Comparison of ENCODE assay signal across 10 cellular contexts in the genomic region with DNA sequence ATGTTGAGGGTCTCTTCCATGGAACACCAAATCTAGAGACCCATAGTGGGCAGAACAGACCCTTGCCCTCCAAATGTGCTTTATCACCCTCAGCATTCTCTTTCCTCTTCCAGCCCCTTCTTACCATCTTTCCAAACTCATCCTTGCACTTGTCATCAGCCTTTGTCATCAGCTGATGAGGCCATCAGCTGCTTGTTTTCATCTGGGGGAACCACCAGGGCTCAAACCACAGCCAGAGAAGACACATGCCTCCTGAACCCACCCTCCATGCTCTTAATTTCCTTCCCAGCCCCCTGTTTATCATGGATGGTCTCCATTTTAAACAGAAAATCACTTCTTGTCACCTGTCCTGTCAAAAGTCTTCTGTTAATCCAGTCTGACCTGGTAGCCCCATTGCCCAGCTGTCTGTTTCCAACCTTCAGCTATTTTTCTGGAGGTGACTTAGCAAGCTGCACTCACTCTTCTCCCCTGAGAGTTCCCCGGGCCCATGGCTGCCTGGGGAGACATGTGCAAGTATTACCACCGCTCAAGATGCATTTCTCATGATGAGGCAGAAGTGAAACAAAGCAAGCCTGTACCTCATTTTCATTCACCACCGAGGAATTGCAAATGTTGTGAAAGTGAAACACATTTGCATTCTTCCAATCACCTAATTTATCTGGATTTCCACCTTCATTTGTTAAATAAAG. TPM values are rescaled to one million over a fixed set of nuclear protein-coding genes. Genes with fewer than 3 reads are reported as not detected.
A peak's percentile ranks its signal among the peaks of the same experiment; 100 is the strongest.
DNase-seq lines count a peak whose midpoint lies in the region; ATAC-seq, FAIRE-seq and TF ChIP-seq lines count a peak whose summit lies in the region.
"Had no signal": no experiment of that assay in that cellular context is flagged by ENCODE, and none has a peak within 500 bp of the region (broad histone marks: within the 10 kb centered on the region; RNA-seq: fewer than 3 reads in every experiment).

No MANE protein-coding gene starts in this region.

- no peaks in the 10 kb centered on the region for H3K9me3 ChIP-seq in kidney (ENCODE audit: control insufficient read depth in 1 of 2, low read length in 2 of 2)

- DNase-seq in activated naive CD4-positive, alpha-beta T cell treated with anti-CD3 and anti-CD28 coated beads for 36 hours = peak; percentile 33
- no peak for DNase-seq in activated naive CD4-positive, alpha-beta T cell treated with Interleukin-2 at 50 U/mL for 16 hours
- DNase-seq in NAMALWA (ENCODE audit: low spot score) (peak; percentile 90), GOT3 (lab: John Stamatoyannopoulos, UW) (no peak), kidney (no peak)
- DNase-seq in stimulated activated naive B cell treated with anti-CD40 and anti-IgM and Interleukin-4, amounts not matched to agents 10 μg/mL and 1 μg/mL and 100 μg/mL, for 72 hours = peak; percentile 73
- DNase-seq in stimulated activated CD4-positive, alpha-beta T cell treated with anti-CD3 and anti-CD28 coated beads, Interleukin-4, amount 100 ng/mL, for 4 hours = no peak
- DNase-seq: CD4-positive, CD25-positive, alpha-beta regulatory T cell had no signal

- intact Hi-C loops in activated naive CD4-positive, alpha-beta T cell treated with anti-CD3 and anti-CD28 coated beads for 36 hours (cut with micrococcal nuclease) = no loop called here
- intact Hi-C loops in kidney (cut with DNase I) = no loop called here

- no peaks in the 10 kb centered on the region for H3K36me3 Mint-ChIP-seq in activated naive CD4-positive, alpha-beta T cell treated with anti-CD3 and anti-CD28 coated beads for 36 hours (ENCODE audit: low read depth)
- no peaks in the 10 kb centered on the region for H3K36me3 Mint-ChIP-seq in stimulated activated naive B cell treated with anti-CD40 and anti-IgM and Interleukin-4, amounts not matched to agents 10 μg/mL and 1 μg/mL and 100 μg/mL, for 72 hours
- H3K36me3 Mint-ChIP-seq: CD4-positive, CD25-positive, alpha-beta regulatory T cell had no signal

- no peak overlapping the region for H3K4me3 Mint-ChIP-seq in activated naive CD4-positive, alpha-beta T cell treated with anti-CD3 and anti-CD28 coated beads for 36 hours
- H3K4me3 Mint-ChIP-seq in stimulated activated naive B cell treated with anti-CD40 and anti-IgM and Interleukin-4, amounts not matched to agents 10 μg/mL and 1 μg/mL and 100 μg/mL, for 72 hours = peak overlapping the region; percentile 31 to 60

- no peak for TF ChIP-seq CTCF in kidney (IDR thresholded peaks at IDR 0.05; ENCODE audit: borderline replicate concordance, extremely low read depth, insufficient read depth)

- peaks cover 8% of the 10 kb centered on the region for H3K4me1 Mint-ChIP-seq in activated naive CD4-positive, alpha-beta T cell treated with anti-CD3 and anti-CD28 coated beads for 36 hours (ENCODE audit: low read depth)
- H3K4me1 Mint-ChIP-seq in stimulated activated naive B cell treated with anti-CD40 and anti-IgM and Interleukin-4, amounts not matched to agents 10 μg/mL and 1 μg/mL and 100 μg/mL, for 72 hours = peaks cover 8 to 15% of the 10 kb centered on the region in 2 donors
- H3K4me1 Mint-ChIP-seq: CD4-positive, CD25-positive, alpha-beta regulatory T cell had no signal

- no peak overlapping the region for H3K9ac ChIP-seq in kidney (ENCODE audit: low read length in 2 of 2)

- CTCF ChIA-PET in activated naive CD4-positive, alpha-beta T cell treated with anti-CD3 and anti-CD28 coated beads for 36 hours (lab: Charles Lee) = interaction anchor here (0.8 to 1.0 kb wide), 2 partner anchors 12 kb away, joined by 3 to 4 read pairs; no protein-coding TSS in a partner anchor

- peak overlapping the region; percentile 34 for H3K27ac Mint-ChIP-seq in activated naive CD4-positive, alpha-beta T cell treated with anti-CD3 and anti-CD28 coated beads for 36 hours
- H3K27ac Mint-ChIP-seq in stimulated activated naive B cell treated with anti-CD40 and anti-IgM and Interleukin-4, amounts not matched to agents 10 μg/mL and 1 μg/mL and 100 μg/mL, for 72 hours = peak overlapping the region; percentile 89

- H3K27me3 Mint-ChIP-seq in activated naive CD4-positive, alpha-beta T cell treated with anti-CD3 and anti-CD28 coated beads for 36 hours (ENCODE audit: low read depth) = peaks cover 5% of the 10 kb centered on the region
- peaks cover 0 to 5% of the 10 kb centered on the region in 2 donors for H3K27me3 Mint-ChIP-seq in stimulated activated naive B cell treated with anti-CD40 and anti-IgM and Interleukin-4, amounts not matched to agents 10 μg/mL and 1 μg/mL and 100 μg/mL, for 72 hours

- no peak overlapping the region for H3K4me3 ChIP-seq in kidney (ENCODE audit: low read length in 2 of 2)

- ATAC-seq in HG02763 (IDR thresholded peaks at IDR 0.05; ENCODE audit: unreplicated experiment) = peak; percentile 98
- ATAC-seq in stimulated activated naive B cell treated with anti-CD40 and anti-IgM and Interleukin-4, amounts not matched to agents 10 μg/mL and 1 μg/mL and 100 μg/mL, for 72 hours (replicated peaks) = peak; percentile 99 to 100

- no peaks in the 10 kb centered on the region for H3K9me3 Mint-ChIP-seq in activated naive CD4-positive, alpha-beta T cell treated with anti-CD3 and anti-CD28 coated beads for 36 hours
- no peaks in the 10 kb centered on the region for H3K9me3 Mint-ChIP-seq in stimulated activated naive B cell treated with anti-CD40 and anti-IgM and Interleukin-4, amounts not matched to agents 10 μg/mL and 1 μg/mL and 100 μg/mL, for 72 hours
- H3K9me3 Mint-ChIP-seq: CD4-positive, CD25-positive, alpha-beta regulatory T cell had no signal

- no peaks in the 10 kb centered on the region for H3K36me3 ChIP-seq in kidney (ENCODE audit: control insufficient read depth in 1 of 2, insufficient read depth in 2 of 2, low read length in 2 of 2)

- FAIRE-seq in kidney (lab: Jason Lieb, UNC) = no peak
- FAIRE-seq: endometrium had no signal

- H3K4me1 ChIP-seq in kidney (ENCODE audit: control insufficient read depth in 1 of 2, insufficient read depth in 1 of 2, low read depth in 1 of 2, low read length in 2 of 2) = no peaks in the 10 kb centered on the region

- H3K27ac ChIP-seq in kidney (ENCODE audit: low read depth in 2 of 2, low read length in 2 of 2) = no peak overlapping the region

RNA-seq across cellular contexts. Expression of gene SYNM, which starts 14.7 kb away (rescaled TPM):
- total RNA-seq in activated naive CD4-positive, alpha-beta T cell treated with anti-CD3 and anti-CD28 coated beads for 36 hours = 1 to 10 TPM; 1.3 to 1.4 TPM
- 23.2 TPM for total RNA-seq in kidney
- polyA plus RNA-seq in kidney (ENCODE audit: insufficient read depth, low read depth, low replicate concordance) = 4.5 TPM

Comparison
In these comparisons a context has a peak if more than half of its experiments do, and no peak if none do; other contexts are left out.
1. DNase-seq: peak in activated naive CD4-positive, alpha-beta T cell treated with anti-CD3 and anti-CD28 coated beads for 36 hours (single experiment), NAMALWA (single experiment) and stimulated activated naive B cell treated with anti-CD40 and anti-IgM and Interleukin-4, amounts not matched to agents 10 μg/mL and 1 μg/mL and 100 μg/mL, for 72 hours (single experiment); none in activated naive CD4-positive, alpha-beta T cell treated with Interleukin-2 at 50 U/mL for 16 hours (single experiment), GOT3 (single experiment), stimulated activated CD4-positive, alpha-beta T cell treated with anti-CD3 and anti-CD28 coated beads, Interleukin-4, amount 100 ng/mL, for 4 hours (0 of 2) and kidney (single experiment).
2. RNA of gene SYNM, which starts 14.7 kb away (total RNA-seq): 23.2 TPM in kidney (single experiment); 1.3 to 1.4 TPM in activated naive CD4-positive, alpha-beta T cell treated with anti-CD3 and anti-CD28 coated beads for 36 hours; every median in the first group is over 10 times any median in the second.